Comparison of ENCODE assay signal across 27 cellular contexts in the genomic region with DNA sequence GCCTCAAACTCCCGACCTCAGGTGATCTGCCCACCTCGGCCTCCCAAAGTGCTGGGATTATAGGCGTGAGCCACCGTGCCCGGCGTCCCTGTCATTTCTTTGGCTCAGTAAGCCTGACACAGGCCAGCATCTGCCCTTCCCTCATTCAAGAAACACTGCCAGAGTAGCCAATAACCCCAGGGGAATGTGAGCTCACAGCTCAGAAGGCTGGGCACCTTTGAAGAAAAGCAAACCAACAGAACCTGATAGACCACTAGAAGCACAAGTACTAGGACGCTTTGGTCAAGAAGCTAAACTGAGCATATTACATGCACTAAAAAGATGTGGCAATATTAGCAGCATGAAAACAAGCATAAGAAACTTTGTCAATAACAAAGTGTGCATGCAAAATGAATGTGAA. TPM values are rescaled to one million over a fixed set of nuclear protein-coding genes. Genes with fewer than 3 reads are reported as not detected.
"Had no signal": no experiment of that assay in that cellular context is flagged by ENCODE, and none has a peak within 500 bp of the region (broad histone marks: within the 10 kb centered on the region; RNA-seq: fewer than 3 reads in every experiment).

No MANE protein-coding gene starts in this region.

- ATAC-seq: activated T-helper 17 cell treated with anti-CD3 and anti-CD28 coated beads, Interleukin-2, amount 50 U/mL, for 72 hours had no signal

- H3K27ac ChIP-seq: brain microvascular endothelial cell, cardiac muscle cell, Peyer's patch, RWPE1 had no signal

- DNase-seq: activated CD4-positive, alpha-beta memory T cell treated with anti-CD3 and anti-CD28 coated beads for 36 hours; activated CD4-positive, alpha-beta T cell treated with anti-CD3 and anti-CD28 coated beads, Interleukin-2, amount 10 ng/mL, durations not matched to agents 7 days and 5 days; activated CD4-positive, CD25-positive, alpha-beta regulatory T cell; activated CD8-positive, alpha-beta memory T cell treated with anti-CD3 and anti-CD28 coated beads for 24 hours; activated gamma-delta T cell treated with Interleukin-2 at 50 U/mL for 16 hours; activated naive CD4-positive, alpha-beta T cell treated with anti-CD3 and anti-CD28 coated beads, Interleukin-2, amount 10 ng/mL, durations not matched to agents 7 days and 5 days; activated naive CD8-positive, alpha-beta T cell treated with anti-CD3 and anti-CD28 coated beads for 36 hours; activated T-cell treated with anti-CD3 and anti-CD28 coated beads for 4 hours; activated T-cell treated with anti-CD3 and anti-CD28 coated beads, Interleukin-2, amount 50 U/mL, for 48 hours; brain microvascular endothelial cell; cerebellar nuclear complex; MM.1S; NCI-H1105 treated with DMSO at 0.1 percent for 48 hours; NCI-H146; NCI-H187 treated with DMSO at 0.1 percent for 48 hours; NCI-H345; NCI-H510A; NCI-H526 treated with DMSO at 0.1 percent for 48 hours; NCI-H82; OCI-M1; Peyer's patch; Right ventricle myocardium superior; T-helper 9 cell had no signal

- H3K4me1 ChIP-seq: Peyer's patch had no signal

- H3K36me3 ChIP-seq: brain microvascular endothelial cell, cardiac muscle cell, Peyer's patch had no signal

- H3K27me3 ChIP-seq: brain microvascular endothelial cell, cardiac muscle cell, Peyer's patch had no signal

- H3K4me3 ChIP-seq: cardiac muscle cell, Peyer's patch had no signal

- H3K9me3 ChIP-seq: Peyer's patch had no signal

RNA-seq across cellular contexts. Expression of gene SIGLEC5, which starts 14.2 kb away (rescaled TPM):
- total RNA-seq: activated CD4-positive, alpha-beta memory T cell treated with anti-CD3 and anti-CD28 coated beads for 36 hours; activated CD4-positive, alpha-beta T cell treated with anti-CD3 and anti-CD28 coated beads, Interleukin-2, amount 10 ng/mL, durations not matched to agents 7 days and 5 days; activated naive CD8-positive, alpha-beta T cell treated with anti-CD3 and anti-CD28 coated beads for 36 hours; activated T-helper 17 cell treated with anti-CD3 and anti-CD28 coated beads, Interleukin-2, amount 50 U/mL, for 72 hours; cardiac muscle cell; Right ventricle myocardium superior; SK-MEL-5 had no signal
- polyA plus RNA-seq: cardiac muscle cell had no signal

RNA-seq across cellular contexts. Expression of gene SIGLEC14, which starts 30.6 kb away (rescaled TPM):
- total RNA-seq: activated CD4-positive, alpha-beta memory T cell treated with anti-CD3 and anti-CD28 coated beads for 36 hours; activated CD4-positive, alpha-beta T cell treated with anti-CD3 and anti-CD28 coated beads, Interleukin-2, amount 10 ng/mL, durations not matched to agents 7 days and 5 days; activated T-helper 17 cell treated with anti-CD3 and anti-CD28 coated beads, Interleukin-2, amount 50 U/mL, for 72 hours; cardiac muscle cell; SK-MEL-5 had no signal
- polyA plus RNA-seq: cardiac muscle cell had no signal
